10 cellular contexts compared by ENCODE assay signal in the genomic region with DNA sequence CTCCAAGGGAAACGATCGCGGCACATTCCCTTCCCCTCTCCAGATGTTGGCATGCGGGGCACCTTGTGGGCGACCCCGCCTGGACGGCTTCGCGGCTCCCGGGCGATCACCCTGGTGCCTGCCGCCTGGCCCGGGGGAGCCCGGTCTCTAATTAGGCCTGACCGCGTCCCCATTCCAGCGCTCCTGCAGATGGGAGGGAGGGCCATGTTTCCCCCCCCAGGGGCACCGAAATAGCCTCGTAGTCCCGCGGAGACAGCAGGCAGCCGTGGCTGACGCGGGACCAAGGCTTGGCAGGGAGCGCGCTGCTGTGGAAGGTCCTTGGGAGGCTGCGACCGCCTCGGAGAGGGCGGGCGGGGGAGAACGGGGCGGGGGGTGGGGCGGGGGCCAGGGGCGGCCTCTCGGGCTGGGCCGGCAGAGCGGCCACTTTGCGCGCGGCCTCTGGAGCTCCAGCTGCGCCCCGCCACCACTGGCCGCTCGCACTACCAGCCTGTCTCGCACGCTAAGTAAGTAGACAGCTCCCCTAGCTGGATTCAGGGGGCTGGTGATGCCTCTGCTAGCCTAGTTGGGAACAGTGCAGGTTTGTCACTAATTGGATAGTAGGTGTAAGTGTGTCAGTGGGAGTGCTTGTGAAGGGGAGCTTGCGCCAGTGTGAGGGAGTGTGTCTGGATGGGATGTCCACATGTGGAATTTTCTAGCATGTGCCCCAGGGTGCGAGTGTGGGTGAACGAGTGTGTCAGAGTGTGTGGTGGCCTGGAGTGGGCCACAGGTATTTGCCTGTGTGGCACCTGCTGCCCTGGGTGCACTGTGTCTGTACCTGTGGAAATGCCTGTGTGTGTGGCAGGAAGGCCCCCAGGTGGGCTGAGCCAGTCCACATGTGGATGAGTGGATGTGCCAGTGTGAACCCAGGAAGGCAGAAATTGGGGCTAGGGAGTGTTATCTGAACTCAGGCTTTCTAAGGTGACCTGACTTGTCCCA. TPM values are rescaled to one million over a fixed set of nuclear protein-coding genes. Genes with fewer than 3 reads are reported as not detected.
DNase-seq lines count a peak whose midpoint lies in the region; ATAC-seq and TF ChIP-seq lines count a peak whose summit lies in the region.
"Had no signal": no experiment of that assay in that cellular context is flagged by ENCODE, and none has a peak within 500 bp of the region (broad histone marks: within the 10 kb centered on the region; RNA-seq: fewer than 3 reads in every experiment).

A gene with protein sequence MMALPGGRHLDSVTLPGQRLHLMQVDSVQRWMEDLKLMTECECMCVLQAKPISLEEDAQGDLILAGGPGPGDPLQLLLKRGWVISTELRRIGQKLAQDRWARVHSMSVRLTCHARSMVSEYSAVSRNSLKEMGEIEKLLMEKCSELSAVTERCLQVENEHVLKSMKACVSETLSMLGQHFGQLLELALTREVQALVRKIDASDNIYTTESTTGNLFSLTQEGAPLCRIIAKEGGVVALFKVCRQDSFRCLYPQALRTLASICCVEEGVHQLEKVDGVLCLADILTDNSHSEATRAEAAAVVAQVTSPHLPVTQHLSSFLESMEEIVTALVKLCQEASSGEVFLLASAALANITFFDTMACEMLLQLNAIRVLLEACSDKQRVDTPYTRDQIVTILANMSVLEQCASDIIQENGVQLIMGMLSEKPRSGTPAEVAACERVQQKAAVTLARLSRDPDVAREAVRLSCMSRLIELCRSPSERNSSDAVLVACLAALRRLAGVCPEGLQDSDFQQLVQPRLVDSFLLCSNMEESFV (plus strand): TSS at position 423 of the 975 bp plus-strand sequence. CDS start 34,252 bp downstream, outside the sequence.

- H3K27ac ChIP-seq in upper lobe of left lung: no peak within 1 kb of the TSS
- H3K27ac ChIP-seq: epithelial cell of prostate, SK-N-MC had no signal

- TF ChIP-seq CTCF in choroid plexus epithelial cell (conservative IDR thresholded peaks at IDR 0.05; ENCODE audit: low read depth, low read length): no peak
- no peak for TF ChIP-seq CTCF in upper lobe of left lung (IDR thresholded peaks at IDR 0.05)

- peaks cover 38% of the 10 kb centered on the region for H3K4me1 Mint-ChIP-seq in activated CD4-positive, alpha-beta T cell treated with anti-CD3 and anti-CD28 coated beads, Interleukin-2, amount 10 ng/mL, durations not matched to agents 24 days and 14 days

- H3K36me3 ChIP-seq in upper lobe of left lung: no peaks in the 10 kb centered on the region

- no peak for TF ChIP-seq POLR2A in upper lobe of left lung (IDR thresholded peaks at IDR 0.05)

- no peaks in the 10 kb centered on the region for H3K36me3 Mint-ChIP-seq in activated CD4-positive, alpha-beta T cell treated with anti-CD3 and anti-CD28 coated beads, Interleukin-2, amount 10 ng/mL, durations not matched to agents 24 days and 14 days (ENCODE audit: low read depth)

- 11 to 28% methylated on average over 9 to 19 of the region's 50 CpGs for WGBS in upper lobe of left lung, 2 donors

- peaks cover 0 to 12% (median 5%) of the 10 kb centered on the region in 4 donors for H3K4me1 ChIP-seq in upper lobe of left lung

- intact Hi-C loops in activated CD4-positive, alpha-beta T cell treated with anti-CD3 and anti-CD28 coated beads, Interleukin-2, amount 10 ng/mL, durations not matched to agents 24 days and 14 days (cut with micrococcal nuclease): loop anchor here (5.0 to 10.0 kb wide), 2 partner anchors 43 to 1790 kb away; no protein-coding TSS in a partner anchor

- TF ChIP-seq EP300 in upper lobe of left lung (IDR thresholded peaks at IDR 0.05): no peak

- peaks cover 8% of the 10 kb centered on the region for H3K9me3 Mint-ChIP-seq in activated CD4-positive, alpha-beta T cell treated with anti-CD3 and anti-CD28 coated beads, Interleukin-2, amount 10 ng/mL, durations not matched to agents 24 days and 14 days

- peak; percentile 54 for DNase-seq in activated CD4-positive, alpha-beta T cell treated with anti-CD3 and anti-CD28 coated beads, Interleukin-2, amount 10 ng/mL, durations not matched to agents 24 days and 14 days
- no peak for DNase-seq in activated CD4-positive, alpha-beta T cell treated with anti-CD3 and anti-CD28 coated beads for 4 hours
- DNase-seq in choroid plexus epithelial cell (ENCODE audit: low read depth): peak; percentile 22
- no peak for DNase-seq in left lobe of liver (ENCODE audit: low spot score)
- peak in 1 of 2 donors; percentile 72 for DNase-seq in upper lobe of left lung
- no peak for DNase-seq in cerebellar cortex (ENCODE audit: low spot score)
- DNase-seq in NCI-H146 (lab: John Stamatoyannopoulos, UW): no peak

- H3K27ac Mint-ChIP-seq in activated CD4-positive, alpha-beta T cell treated with anti-CD3 and anti-CD28 coated beads, Interleukin-2, amount 10 ng/mL, durations not matched to agents 24 days and 14 days: no peak within 1 kb of the TSS

- no peaks in the 10 kb centered on the region for H3K9me3 ChIP-seq in upper lobe of left lung

- H3K4me3 Mint-ChIP-seq in activated CD4-positive, alpha-beta T cell treated with anti-CD3 and anti-CD28 coated beads, Interleukin-2, amount 10 ng/mL, durations not matched to agents 24 days and 14 days: peak within 1 kb of the TSS; percentile 16

- peaks cover 0 to 9% (median 3%) of the 10 kb centered on the region in 4 donors for H3K27me3 ChIP-seq in upper lobe of left lung

- H3K27me3 Mint-ChIP-seq in activated CD4-positive, alpha-beta T cell treated with anti-CD3 and anti-CD28 coated beads, Interleukin-2, amount 10 ng/mL, durations not matched to agents 24 days and 14 days: peaks cover 27% of the 10 kb centered on the region

- H3K4me3 ChIP-seq in choroid plexus epithelial cell (ENCODE audit: low read depth, low read length) (peak within 1 kb of the TSS; percentile 49), upper lobe of left lung (peak within 1 kb of the TSS in 3 of 4 donors; percentile 22 to 34 (median 33))
- H3K4me3 ChIP-seq: SK-N-MC had no signal

- ATAC-seq in left lobe of liver (peak; percentile 44), upper lobe of left lung (ENCODE audit: low FRiP score in 2 of 2) (no peak), GM18498 (IDR thresholded peaks at IDR 0.05; ENCODE audit: unreplicated experiment) (no peak)

RNA-seq across cellular contexts. Expression of the gene that starts here (rescaled TPM):
- 0.09 TPM in 1 of 2 replicates, not detected in the other for total RNA-seq in activated CD4-positive, alpha-beta T cell treated with anti-CD3 and anti-CD28 coated beads, Interleukin-2, amount 10 ng/mL, durations not matched to agents 24 days and 14 days
- 0.20 TPM for total RNA-seq in left lobe of liver
- 1 to 10 TPM in 2 of 6 donors, under 1 TPM in 1, not detected in 3; 0.14 to 1.7 (median 1.0) TPM for total RNA-seq in upper lobe of left lung

Comparison
In these comparisons a context has a peak if more than half of its experiments do, and no peak if none do; other contexts are left out.
1. Peak in DNase-seq in activated CD4-positive, alpha-beta T cell treated with anti-CD3 and anti-CD28 coated beads, Interleukin-2, amount 10 ng/mL, durations not matched to agents 24 days and 14 days; RNA of the gene not detected or under 1 TPM.
2. Peak in ATAC-seq in left lobe of liver; RNA of the gene not detected or under 1 TPM.